In genomic region chr11:86202013-86202336, GRCh38 we compare ENCODE assay signal across 9 cellular contexts. TPM values are rescaled to one million over a fixed set of nuclear protein-coding genes. Genes with fewer than 3 reads are reported as not detected.
DNase-seq lines count a peak whose midpoint lies in the region; ATAC-seq and TF ChIP-seq lines count a peak whose summit lies in the region.
"Had no signal": no experiment of that assay in that cellular context is flagged by ENCODE, and none has a peak within 500 bp of the region (broad histone marks: within the 10 kb centered on the region; RNA-seq: fewer than 3 reads in every experiment).

No MANE protein-coding gene starts in this region.

- ATAC-seq in gastrocnemius medialis (no peak), GM18505 (IDR thresholded peaks at IDR 0.05; ENCODE audit: unreplicated experiment) (no peak)

- peak; percentile 29 for DNase-seq in activated naive CD4-positive, alpha-beta T cell treated with anti-CD3 and anti-CD28 coated beads, Interleukin-2, amount 10 ng/mL, durations not matched to agents 7 days and 5 days
- no peak for DNase-seq in activated naive CD4-positive, alpha-beta T cell (lab: John Stamatoyannopoulos, UW)
- no peak for DNase-seq in effector memory CD4-positive, alpha-beta T cell
- DNase-seq in gastrocnemius medialis = no peak
- no peak for DNase-seq in putamen (ENCODE audit: low spot score)
- DNase-seq in NCI-H1694 treated with DMSO at 0.1 percent for 48 hours (lab: John Stamatoyannopoulos, UW) = no peak

- H3K27ac Mint-ChIP-seq in activated naive CD4-positive, alpha-beta T cell treated with anti-CD3 and anti-CD28 coated beads, Interleukin-2, amount 10 ng/mL, durations not matched to agents 7 days and 5 days = no peak overlapping the region

- H3K4me3 ChIP-seq in HUES6 (ENCODE audit: low read depth, low read length) (peak overlapping the region; percentile 47), gastrocnemius medialis (peak overlapping the region in 3 of 4 donors; percentile 41 to 46 (median 46))
- H3K4me3 ChIP-seq in effector memory CD4-positive, alpha-beta T cell (ENCODE audit: insufficient read depth, low read depth, low read length, poor library complexity, severe bottlenecking) = peak overlapping the region; percentile 48
- H3K4me3 ChIP-seq: pancreas had no signal

- no peak overlapping the region for H3K9ac ChIP-seq in HUES6 (ENCODE audit: low read length)

- intact Hi-C loops in gastrocnemius medialis (cut with DNase I; ENCODE audit: low total_unique reads) = no loop called here

- in situ Hi-C loops in gastrocnemius medialis (cut with MboI; ENCODE audit: low sequenced_read_pairs in 4 of 4) = loop anchor here in 1 of 4 donors (10.0 kb wide), 1 partner anchor 157 kb away; no protein-coding TSS in a partner anchor

- H3K36me3 Mint-ChIP-seq in activated naive CD4-positive, alpha-beta T cell treated with anti-CD3 and anti-CD28 coated beads, Interleukin-2, amount 10 ng/mL, durations not matched to agents 7 days and 5 days = no peaks in the 10 kb centered on the region

- H3K27ac ChIP-seq in HUES6 (ENCODE audit: low read depth, low read length) (no peak overlapping the region), gastrocnemius medialis (peak overlapping the region in 3 of 4 donors; percentile 22 to 48 (median 43))
- no peak overlapping the region for H3K27ac ChIP-seq in effector memory CD4-positive, alpha-beta T cell (ENCODE audit: insufficient read depth, low read length, poor library complexity, severe bottlenecking)

- peaks cover 5% of the 10 kb centered on the region for H3K4me1 Mint-ChIP-seq in activated naive CD4-positive, alpha-beta T cell treated with anti-CD3 and anti-CD28 coated beads, Interleukin-2, amount 10 ng/mL, durations not matched to agents 7 days and 5 days

- H3K36me3 ChIP-seq in HUES6 (ENCODE audit: control insufficient read depth, insufficient read depth, low read length) (no peaks in the 10 kb centered on the region), gastrocnemius medialis (no peaks in the 10 kb centered on the region)
- H3K36me3 ChIP-seq in effector memory CD4-positive, alpha-beta T cell (ENCODE audit: control insufficient read depth, insufficient read depth, low read length) = no peaks in the 10 kb centered on the region
- H3K36me3 ChIP-seq: pancreas had no signal

- TF ChIP-seq POLR2A in gastrocnemius medialis (IDR thresholded peaks at IDR 0.05) = no peak
- TF ChIP-seq POLR2A in GM18505 (IDR thresholded peaks at IDR 0.05; ENCODE audit: borderline replicate concordance, extremely low read depth, insufficient read depth, insufficient read length) = no peak

- no peak overlapping the region for H3K4me3 Mint-ChIP-seq in activated naive CD4-positive, alpha-beta T cell treated with anti-CD3 and anti-CD28 coated beads, Interleukin-2, amount 10 ng/mL, durations not matched to agents 7 days and 5 days

- TF ChIP-seq CTCF in gastrocnemius medialis (IDR thresholded peaks at IDR 0.05 in 4 of 5, conservative IDR thresholded peaks at IDR 0.05 in 1 of 5) = no peak

- peaks cover 15% of the 10 kb centered on the region for H3K27me3 ChIP-seq in HUES6 (ENCODE audit: control insufficient read depth, insufficient read depth, low read length)
- no peaks in the 10 kb centered on the region for H3K27me3 ChIP-seq in effector memory CD4-positive, alpha-beta T cell (replicated peaks; ENCODE audit: control insufficient read depth, insufficient read depth, low read length, poor library complexity, severe bottlenecking)
- no peaks in the 10 kb centered on the region for H3K27me3 ChIP-seq in gastrocnemius medialis
- H3K27me3 ChIP-seq: pancreas had no signal

- H3K27me3 Mint-ChIP-seq in activated naive CD4-positive, alpha-beta T cell treated with anti-CD3 and anti-CD28 coated beads, Interleukin-2, amount 10 ng/mL, durations not matched to agents 7 days and 5 days = no peaks in the 10 kb centered on the region

- H3K9me3 Mint-ChIP-seq in activated naive CD4-positive, alpha-beta T cell treated with anti-CD3 and anti-CD28 coated beads, Interleukin-2, amount 10 ng/mL, durations not matched to agents 7 days and 5 days = no peaks in the 10 kb centered on the region

- H3K4me1 ChIP-seq in HUES6 (ENCODE audit: control insufficient read depth, insufficient read depth, low read length) (no peaks in the 10 kb centered on the region), gastrocnemius medialis (no peaks in the 10 kb centered on the region)
- peaks cover 6% of the 10 kb centered on the region for H3K4me1 ChIP-seq in effector memory CD4-positive, alpha-beta T cell (ENCODE audit: control insufficient read depth, insufficient read depth, low read length, poor library complexity, severe bottlenecking)
- H3K4me1 ChIP-seq: pancreas had no signal

- H3K9me3 ChIP-seq in HUES6 (ENCODE audit: control insufficient read depth, insufficient read depth, low read depth, low read length) (no peaks in the 10 kb centered on the region), gastrocnemius medialis (no peaks in the 10 kb centered on the region)
- H3K9me3 ChIP-seq in effector memory CD4-positive, alpha-beta T cell (ENCODE audit: control insufficient read depth, low read length) = no peaks in the 10 kb centered on the region
- H3K9me3 ChIP-seq: pancreas had no signal

- CTCF ChIA-PET in activated naive CD4-positive, alpha-beta T cell treated with anti-CD3 and anti-CD28 coated beads, Interleukin-2, amount 10 ng/mL, durations not matched to agents 7 days and 5 days (lab: Charles Lee) = interaction anchor here (1.0 to 4.2 kb wide), 5 partner anchors 8 to 133 kb away, joined by 3 to 29 read pairs (median 4); partner anchors contain the start of gene PICALM

RNA-seq across cellular contexts. Expression of gene EED, which starts 42.6 kb away (rescaled TPM):
- 10 to 100 TPM in 1 of 4 donors, 1 to 10 TPM in 3; 5.2 to 12.1 (median 8.5) TPM for total RNA-seq in gastrocnemius medialis

Comparison
In these comparisons a context has a peak if more than half of its experiments do, and no peak if none do; other contexts are left out.
1. H3K27ac ChIP-seq: peak in gastrocnemius medialis (3 of 4); none in HUES6 (single experiment) and effector memory CD4-positive, alpha-beta T cell (single experiment).
2. Peak in every context shown above with its lines, with median percentiles within 50 percentile points of each other: H3K4me3 ChIP-seq.